ENCODE assay signal across 13 cellular contexts in the genomic region with DNA sequence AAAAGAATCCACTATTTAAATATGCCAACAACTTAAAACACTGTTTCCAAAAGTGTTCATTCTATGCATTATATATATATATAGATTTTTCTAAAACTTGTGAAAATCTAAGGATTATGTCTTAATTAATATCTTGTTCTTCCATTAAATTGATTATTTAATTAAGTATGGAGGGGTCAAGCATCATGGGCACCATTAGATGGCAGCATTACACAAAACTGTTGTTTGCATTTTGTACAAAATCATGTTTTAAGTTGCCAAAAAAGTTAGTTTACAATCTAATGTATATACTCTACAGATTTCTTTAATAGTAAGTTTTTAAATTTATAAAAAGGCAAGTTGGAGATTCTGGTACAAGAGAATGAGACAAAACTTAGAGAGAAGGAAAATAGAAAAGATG.
DNase-seq lines count a peak whose midpoint lies in the region; ATAC-seq, FAIRE-seq and TF ChIP-seq lines count a peak whose summit lies in the region.
"Had no signal": no experiment of that assay in that cellular context is flagged by ENCODE, and none has a peak within 500 bp of the region (broad histone marks: within the 10 kb centered on the region; RNA-seq: fewer than 3 reads in every experiment).

No MANE protein-coding gene starts in this region.

- peak overlapping the region; percentile 84 for H3K27ac ChIP-seq in MM.1S (ENCODE audit: low read length)
- no peak overlapping the region for H3K27ac ChIP-seq in pancreas
- H3K27ac ChIP-seq: BLaER1 treated with 17β-estradiol and CSF1 and Interleukin-3, amounts not matched to agents 10 nM and 100 nM had no signal

- no peaks in the 10 kb centered on the region for H3K9me2 ChIP-seq in MM.1S (replicated peaks; ENCODE audit: insufficient read depth, low read length)

- no peaks in the 10 kb centered on the region for H4K20me1 ChIP-seq in MM.1S (ENCODE audit: insufficient read depth, low read length)
- H4K20me1 ChIP-seq: BLaER1 treated with 17β-estradiol and CSF1 and Interleukin-3, amounts not matched to agents 10 nM and 100 nM had no signal

- H3K4me1 ChIP-seq in MM.1S (ENCODE audit: low read length) (peaks cover 37% of the 10 kb centered on the region), pancreas (no peaks in the 10 kb centered on the region)

- intact Hi-C loops in pancreas (cut with DNase I): no loop called here

- FAIRE-seq in pancreas (lab: Jason Lieb, UNC): peak; percentile 26

- ATAC-seq in pancreas (no peak), GM19455 (IDR thresholded peaks at IDR 0.05; ENCODE audit: unreplicated experiment) (no peak), GM19023 (IDR thresholded peaks at IDR 0.05; ENCODE audit: unreplicated experiment) (no peak)
- ATAC-seq: activated CD8-positive, alpha-beta T cell treated with anti-CD3 and anti-CD28 coated beads for 36 hours; natural killer cell treated with Interleukin-12 subunit alpha and Interleukin-12 subunit beta and Interleukin-15 and Interleukin-18, amount 100 ng/mL, for 72 hours; stimulated activated effector memory CD8-positive, alpha-beta T cell treated with anti-CD3 and anti-CD28 coated beads, Interleukin-12 subunit alpha, Interleukin-12 subunit beta, amount 100 ng/mL, for 72 hours had no signal

- H3K9ac ChIP-seq in MM.1S (ENCODE audit: low read length): peak overlapping the region; percentile 36; the same call in 1 of the 2 replicates
- H3K9ac ChIP-seq: BLaER1 treated with 17β-estradiol and CSF1 and Interleukin-3, amounts not matched to agents 10 nM and 100 nM had no signal

- TF ChIP-seq CTCF in MM.1S (IDR thresholded peaks at IDR 0.05; ENCODE audit: low read length): peak; percentile 60
- TF ChIP-seq CTCF in choroid plexus epithelial cell (conservative IDR thresholded peaks at IDR 0.05; ENCODE audit: low read depth, low read length): peak; percentile 55
- no peak for TF ChIP-seq CTCF in pancreas (IDR thresholded peaks at IDR 0.05)

- H3K4me3 ChIP-seq in MM.1S (ENCODE audit: low read length) (no peak overlapping the region), choroid plexus epithelial cell (ENCODE audit: low read depth, low read length) (no peak overlapping the region), pancreas (no peak overlapping the region)
- H3K4me3 ChIP-seq: BLaER1 treated with 17β-estradiol and CSF1 and Interleukin-3, amounts not matched to agents 10 nM and 100 nM had no signal

- peaks cover 19% of the 10 kb centered on the region for H3F3A ChIP-seq in MM.1S (ENCODE audit: insufficient read depth, low read length)

- DNase-seq in SIG-M5 treated with dmso at 0.1 percent for 504 hours (lab: John Stamatoyannopoulos, UW; ENCODE audit: unreplicated experiment) (peak; percentile 6), SIG-M5 (lab: John Stamatoyannopoulos, UW) (no peak), MM.1S (peak; percentile 60), choroid plexus epithelial cell (ENCODE audit: low read depth) (peak; percentile 23), pancreas (no peak), NCI-H526 treated with DMSO at 0.1 percent for 48 hours (lab: John Stamatoyannopoulos, UW) (no peak)
- DNase-seq: activated CD8-positive, alpha-beta T cell treated with anti-CD3 and anti-CD28 coated beads for 36 hours; NCI-H345 had no signal

- H3K4me2 ChIP-seq in MM.1S (ENCODE audit: low read depth, low read length): peak overlapping the region; percentile 60

- H3K79me2 ChIP-seq in MM.1S (ENCODE audit: low read length): no peaks in the 10 kb centered on the region

- H2AFZ ChIP-seq in MM.1S (ENCODE audit: low read length): 0 out of 2 replicates have a peak overlapping the region, but pooled peaks have one; percentile 21

- H3K9me3 ChIP-seq in MM.1S (replicated peaks; ENCODE audit: insufficient read depth, low read length) (no peaks in the 10 kb centered on the region), pancreas (no peaks in the 10 kb centered on the region)
- H3K9me3 ChIP-seq: BLaER1 treated with 17β-estradiol and CSF1 and Interleukin-3, amounts not matched to agents 10 nM and 100 nM had no signal

- H3K27me3 ChIP-seq in MM.1S (replicated peaks; ENCODE audit: insufficient read depth, low read length) (no peaks in the 10 kb centered on the region), pancreas (no peaks in the 10 kb centered on the region)
- H3K27me3 ChIP-seq: BLaER1 treated with 17β-estradiol and CSF1 and Interleukin-3, amounts not matched to agents 10 nM and 100 nM had no signal

- H3K36me3 ChIP-seq in MM.1S (replicated peaks; ENCODE audit: insufficient read depth, low read length) (no peaks in the 10 kb centered on the region), pancreas (no peaks in the 10 kb centered on the region)
- H3K36me3 ChIP-seq: BLaER1 treated with 17β-estradiol and CSF1 and Interleukin-3, amounts not matched to agents 10 nM and 100 nM had no signal

Comparison
In these comparisons a context has a peak if more than half of its experiments do, and no peak if none do; other contexts are left out.
1. DNase-seq: peak in SIG-M5 treated with dmso at 0.1 percent for 504 hours (single experiment), MM.1S (single experiment) and choroid plexus epithelial cell (single experiment); none in SIG-M5 (single experiment), pancreas (0 of 6) and NCI-H526 treated with DMSO at 0.1 percent for 48 hours (single experiment).
2. CTCF ChIP-seq: peak in MM.1S (single experiment) and choroid plexus epithelial cell (single experiment); none in pancreas (0 of 4).